In genomic region chr5:54186912-54187445, GRCh38 we compare ENCODE assay signal across 28 cellular contexts.
DNase-seq lines count a peak whose midpoint lies in the region; ATAC-seq, FAIRE-seq and TF ChIP-seq lines count a peak whose summit lies in the region.
"Had no signal": no experiment of that assay in that cellular context is flagged by ENCODE, and none has a peak within 500 bp of the region (broad histone marks: within the 10 kb centered on the region; RNA-seq: fewer than 3 reads in every experiment).

No MANE protein-coding gene starts in this region.

- TF ChIP-seq RAD21 in HepG2 (CRISPR knock-in tag; IDR thresholded peaks at IDR 0.05), result no peak

- no CpG with 5 or more reads among the region's 2 CpGs for WGBS in right lobe of liver (ENCODE audit: insufficient coverage, low coverage, low lambda C conversion rate, missing lambda C conversion rate)
- WGBS in HepG2 (ENCODE audit: low lambda C conversion rate), result 40% methylated on average over 1 of the region's 2 CpGs
- 71 to 73% methylated on average over 2 of the region's 2 CpGs for WGBS in testis, 2 donors

- H3K27me3 Mint-ChIP-seq in WTC11 (ENCODE audit: low read depth), result no peaks in the 10 kb centered on the region
- no peaks in the 10 kb centered on the region for H3K27me3 Mint-ChIP-seq in nephron progenitor cell (ENCODE audit: low read depth, poor library complexity)
- H3K27me3 Mint-ChIP-seq: activated naive CD8-positive, alpha-beta T cell treated with anti-CD3 and anti-CD28 coated beads for 36 hours; stimulated activated memory B cell treated with anti-CD40 and anti-IgM and Interleukin-4, amounts not matched to agents 10 μg/mL and 1 μg/mL and 100 μg/mL, for 72 hours; T-helper 17 cell had no signal

- ATAC-seq in right lobe of liver (peak in 3 of 4 donors; percentile 10 to 61 (median 51)), HepG2 (no peak), WTC11 (peak; percentile 80), left cardiac atrium (no peak)
- no peak for ATAC-seq in stimulated activated naive CD8-positive, alpha-beta T cell treated with anti-CD3 and anti-CD28 coated beads, Interleukin-15, Interleukin-2, amounts not matched to agents 100 U/mL and 50 U/mL, for 24 hours
- ATAC-seq: left lung; stimulated activated memory B cell treated with anti-CD40 and anti-IgM and Interleukin-4, amounts not matched to agents 10 μg/mL and 1 μg/mL and 100 μg/mL, for 72 hours; T-helper 17 cell had no signal

- no TSS peak for BruUV-seq in HepG2 (replicated peaks; lab: Mats Ljungman, UMichigan)

- H3K36me3 ChIP-seq in right lobe of liver (no peaks in the 10 kb centered on the region), HepG2 (replicated peaks in 1 of 2; ENCODE audit: control insufficient read depth in 1 of 2, insufficient read depth in 2 of 2, low read length in 2 of 2) (no peaks in the 10 kb centered on the region), testis (ENCODE audit: low read depth, missing control alignments) (no peaks in the 10 kb centered on the region)
- H3K36me3 ChIP-seq: BLaER1, colonic mucosa, left lung, prostate gland, vagina had no signal

- TF ChIP-seq CTCF in right lobe of liver (IDR thresholded peaks at IDR 0.05), result no peak
- TF ChIP-seq CTCF in HepG2 (CRISPR knock-in tag; IDR thresholded peaks at IDR 0.05), result no peak
- no peak for TF ChIP-seq CTCF in WTC11 (IDR thresholded peaks at IDR 0.05)
- TF ChIP-seq CTCF in testis (IDR thresholded peaks at IDR 0.05), result no peak
- TF ChIP-seq CTCF in nephron progenitor cell (IDR thresholded peaks at IDR 0.05), result no peak

- H3K9me3 Mint-ChIP-seq in WTC11 (no peaks in the 10 kb centered on the region), nephron progenitor cell (peaks cover 7% of the 10 kb centered on the region)
- H3K9me3 Mint-ChIP-seq: activated naive CD8-positive, alpha-beta T cell treated with anti-CD3 and anti-CD28 coated beads for 36 hours; activated T-helper 2 cell treated with anti-CD3 and anti-CD28 coated beads, Interferon-gamma antibody, Interleukin-2, Interleukin-4, amounts not matched to agents 10 μg/mL and 5 μg/mL and 100 μg/mL, durations not matched to agents 14 hours and 24 hours and 36 hours; neural crest cell had no signal

- CTCF ChIA-PET in HepG2 (lab: Yijun Ruan, JAX; ENCODE audit: low intra/inter-chr PET ratio, low total read pairs) (no interaction called here), WTC11 (lab: Charles Lee) (interaction anchor here (0.6 to 1.4 kb wide), 2 partner anchors 48 to 124 kb away, joined by 3 to 4 read pairs; no protein-coding TSS in a partner anchor)

- DNase-seq in right lobe of liver (peak in 2 of 3 donors; percentile 21 to 51), HepG2 (ENCODE audit: low spot score) (no peak), WTC11 (ENCODE audit: low spot score) (no peak), left cardiac atrium (peak; percentile 17), testis (peak; percentile 28), DMS79 treated with DMSO at 0.1 percent for 48 hours (lab: John Stamatoyannopoulos, UW) (no peak), nephron progenitor cell (no peak)
- no peak for DNase-seq in stimulated activated naive CD8-positive, alpha-beta T cell treated with anti-CD3 and anti-CD28 coated beads, Interleukin-15, Interleukin-2, amounts not matched to agents 100 U/mL and 50 U/mL, for 24 hours
- DNase-seq: activated CD8-positive, alpha-beta memory T cell treated with anti-CD3 and anti-CD28 coated beads, Interleukin-2, amount 50 U/mL, for 4 hours; activated naive CD8-positive, alpha-beta T cell treated with anti-CD3 and anti-CD28 coated beads for 36 hours; Caco-2; colonic mucosa; EL; glutamatergic neuron; left lung; MM.1S; NCI-H1436; NCI-H226; stimulated activated CD4-positive, alpha-beta T cell treated with anti-CD3 and anti-CD28 coated beads, Interleukin-2, amount 100 ng/mL, for 24 hours; T-helper 17 cell had no signal

- FAIRE-seq in HepG2 (lab: Jason Lieb, UNC), result no peak

- H3K79me2 ChIP-seq in HepG2 (ENCODE audit: insufficient read depth, low read length), result no peaks in the 10 kb centered on the region

- no peaks in the 10 kb centered on the region for H3K4me1 ChIP-seq in right lobe of liver
- H3K4me1 ChIP-seq in HepG2 (ENCODE audit: insufficient read depth, low read length), result no peaks in the 10 kb centered on the region
- no peaks in the 10 kb centered on the region for H3K4me1 ChIP-seq in testis
- H3K4me1 ChIP-seq: BLaER1, colonic mucosa, left lung, prostate gland, vagina had no signal

- H3K27ac ChIP-seq in right lobe of liver (no peak overlapping the region), HepG2 (ENCODE audit: extremely low read length, insufficient read depth, low read length) (no peak overlapping the region), testis (no peak overlapping the region)
- H3K27ac ChIP-seq: BLaER1, colonic mucosa, left lung, prostate gland, SK-N-MC, skin epidermis, vagina had no signal

- TF ChIP-seq POLR2A in right lobe of liver (IDR thresholded peaks at IDR 0.05) (no peak), HepG2 (IDR thresholded peaks at IDR 0.05; ENCODE audit: insufficient read depth in 1 of 2, low read depth in 2 of 2, low read length in 2 of 2) (no peak), testis (IDR thresholded peaks at IDR 0.05) (no peak)

- no peak overlapping the region for H3K9ac ChIP-seq in HepG2 (ENCODE audit: insufficient read depth, low read depth, low read length)
- H3K9ac ChIP-seq: BLaER1 had no signal

- no peak overlapping the region for H3K4me2 ChIP-seq in HepG2 (ENCODE audit: low read depth, low read length)
- H3K4me2 ChIP-seq: BLaER1 had no signal

- no peak overlapping the region for H3K4me3 Mint-ChIP-seq in WTC11
- no peak overlapping the region for H3K4me3 Mint-ChIP-seq in nephron progenitor cell
- H3K4me3 Mint-ChIP-seq: activated naive CD8-positive, alpha-beta T cell treated with anti-CD3 and anti-CD28 coated beads for 36 hours; neural crest cell; stimulated activated memory B cell treated with anti-CD40 and anti-IgM and Interleukin-4, amounts not matched to agents 10 μg/mL and 1 μg/mL and 100 μg/mL, for 72 hours; T-helper 17 cell had no signal

- POLR2A ChIA-PET in HepG2 (lab: Yijun Ruan, JAX), result no interaction called here
- POLR2A ChIA-PET in WTC11 (lab: Charles Lee), result interaction anchor here (0.7 kb wide), 1 partner anchor 80 kb away, joined by 3 read pairs; no protein-coding TSS in a partner anchor

- TF ChIP-seq EP300 in HepG2 (IDR thresholded peaks at IDR 0.05; ENCODE audit: low read depth in 2 of 2, low read length in 2 of 2), result no peak
- TF ChIP-seq EP300 in HepG2 (CRISPR knock-in tag; IDR thresholded peaks at IDR 0.05; ENCODE audit: borderline replicate concordance), result no peak

- no peak overlapping the region for H3K27ac Mint-ChIP-seq in WTC11
- H3K27ac Mint-ChIP-seq in nephron progenitor cell, result no peak overlapping the region
- H3K27ac Mint-ChIP-seq: activated naive CD8-positive, alpha-beta T cell treated with anti-CD3 and anti-CD28 coated beads for 36 hours; activated T-helper 2 cell treated with anti-CD3 and anti-CD28 coated beads, Interferon-gamma antibody, Interleukin-2, Interleukin-4, amounts not matched to agents 10 μg/mL and 5 μg/mL and 100 μg/mL, durations not matched to agents 14 hours and 24 hours and 36 hours; T-helper 17 cell had no signal

- in situ Hi-C loops in HepG2 (cut with HindIII; ENCODE audit: extremely low pct_ligation_motif_present, low pct_unique_long_range_greater_than_20kb), result no loop called here

- no peak overlapping the region for H2AFZ ChIP-seq in HepG2 (ENCODE audit: low read length)

- peaks cover 18% of the 10 kb centered on the region for H3K4me1 Mint-ChIP-seq in WTC11
- H3K4me1 Mint-ChIP-seq in nephron progenitor cell, result peaks cover 45% of the 10 kb centered on the region

- no peaks in the 10 kb centered on the region for H4K20me1 ChIP-seq in HepG2 (ENCODE audit: insufficient read depth, low read length)

- H3K27me3 ChIP-seq in right lobe of liver (no peaks in the 10 kb centered on the region), HepG2 (ENCODE audit: control insufficient read depth in 1 of 2, insufficient read depth in 2 of 2, low read length in 2 of 2) (no peaks in the 10 kb centered on the region), testis (no peaks in the 10 kb centered on the region)
- H3K27me3 ChIP-seq: BLaER1, colonic mucosa, left lung, vagina had no signal

- no peaks in the 10 kb centered on the region for H3K36me3 Mint-ChIP-seq in WTC11
- peaks cover 9% of the 10 kb centered on the region for H3K36me3 Mint-ChIP-seq in nephron progenitor cell (ENCODE audit: low read depth)

- H3K4me3 ChIP-seq in right lobe of liver, result no peak overlapping the region
- no peak overlapping the region for H3K4me3 ChIP-seq in HepG2 (replicated peaks in 1 of 3; ENCODE audit: insufficient read depth in 1 of 3, low read depth in 2 of 3, low read length in 3 of 3)
- H3K4me3 ChIP-seq in testis, result no peak overlapping the region
- H3K4me3 ChIP-seq: BLaER1, colonic mucosa, left lung, prostate gland, SK-N-MC, skin epidermis, vagina had no signal

- H3K9me3 ChIP-seq in right lobe of liver, result no peaks in the 10 kb centered on the region
- H3K9me3 ChIP-seq in HepG2 (ENCODE audit: low read length), result no peaks in the 10 kb centered on the region
- H3K9me3 ChIP-seq in testis, result no peaks in the 10 kb centered on the region
- H3K9me3 ChIP-seq: BLaER1, Caco-2, colonic mucosa, left lung, prostate gland, vagina had no signal

- intact Hi-C loops in right lobe of liver (cut with DNase I) (no loop called here), HepG2 (cut with micrococcal nuclease; ENCODE audit: unreplicated experiment) (no loop called here), left cardiac atrium (cut with DNase I) (no loop called here), testis (cut with DNase I; ENCODE audit: low total_unique reads) (no loop called here)

TF ChIP-seq in HepG2, 621 proteins besides CTCF, POLR2A, EP300 and RAD21 (continues in another document):
- no peak for TF ChIP-seq MED8 (CRISPR knock-in tag; IDR thresholded peaks at IDR 0.05; ENCODE audit: insufficient replicate concordance)
- TF ChIP-seq MTA1 (CRISPR knock-in tag; IDR thresholded peaks at IDR 0.05; ENCODE audit: borderline replicate concordance), result no peak

TF ChIP-seq in WTC11, 78 proteins besides CTCF, POLR2A, EP300 and RAD21 (continues in another document):
- TF ChIP-seq FOXP1 (CRISPR knock-in tag; IDR thresholded peaks at IDR 0.05; ENCODE audit: borderline replicate concordance) (no peak), KAT7 (CRISPR knock-in tag; IDR thresholded peaks at IDR 0.05; ENCODE audit: borderline replicate concordance) (no peak), JAZF1 (CRISPR knock-in tag; IDR thresholded peaks at IDR 0.05) (no peak), MYBL2 (CRISPR knock-in tag; IDR thresholded peaks at IDR 0.05) (no peak)
- TF ChIP-seq, protein P1, sequence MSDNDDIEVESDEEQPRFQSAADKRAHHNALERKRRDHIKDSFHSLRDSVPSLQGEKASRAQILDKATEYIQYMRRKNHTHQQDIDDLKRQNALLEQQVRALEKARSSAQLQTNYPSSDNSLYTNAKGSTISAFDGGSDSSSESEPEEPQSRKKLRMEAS (CRISPR knock-in tag; IDR thresholded peaks at IDR 0.05), result no peak

Comparison
In these comparisons a context has a peak if more than half of its experiments do, and no peak if none do; other contexts are left out.
1. ATAC-seq: peak in right lobe of liver (3 of 4) and WTC11 (single experiment); none in HepG2 (single experiment), left cardiac atrium (0 of 2) and stimulated activated naive CD8-positive, alpha-beta T cell treated with anti-CD3 and anti-CD28 coated beads, Interleukin-15, Interleukin-2, amounts not matched to agents 100 U/mL and 50 U/mL, for 24 hours (single experiment).
2. DNase-seq: peak in right lobe of liver (2 of 3), left cardiac atrium (single experiment) and testis (single experiment); none in HepG2 (single experiment), WTC11 (single experiment), DMS79 treated with DMSO at 0.1 percent for 48 hours (single experiment), stimulated activated naive CD8-positive, alpha-beta T cell treated with anti-CD3 and anti-CD28 coated beads, Interleukin-15, Interleukin-2, amounts not matched to agents 100 U/mL and 50 U/mL, for 24 hours (single experiment) and nephron progenitor cell (single experiment).